ENCODE assay signal across 9 cellular contexts in the genomic region with DNA sequence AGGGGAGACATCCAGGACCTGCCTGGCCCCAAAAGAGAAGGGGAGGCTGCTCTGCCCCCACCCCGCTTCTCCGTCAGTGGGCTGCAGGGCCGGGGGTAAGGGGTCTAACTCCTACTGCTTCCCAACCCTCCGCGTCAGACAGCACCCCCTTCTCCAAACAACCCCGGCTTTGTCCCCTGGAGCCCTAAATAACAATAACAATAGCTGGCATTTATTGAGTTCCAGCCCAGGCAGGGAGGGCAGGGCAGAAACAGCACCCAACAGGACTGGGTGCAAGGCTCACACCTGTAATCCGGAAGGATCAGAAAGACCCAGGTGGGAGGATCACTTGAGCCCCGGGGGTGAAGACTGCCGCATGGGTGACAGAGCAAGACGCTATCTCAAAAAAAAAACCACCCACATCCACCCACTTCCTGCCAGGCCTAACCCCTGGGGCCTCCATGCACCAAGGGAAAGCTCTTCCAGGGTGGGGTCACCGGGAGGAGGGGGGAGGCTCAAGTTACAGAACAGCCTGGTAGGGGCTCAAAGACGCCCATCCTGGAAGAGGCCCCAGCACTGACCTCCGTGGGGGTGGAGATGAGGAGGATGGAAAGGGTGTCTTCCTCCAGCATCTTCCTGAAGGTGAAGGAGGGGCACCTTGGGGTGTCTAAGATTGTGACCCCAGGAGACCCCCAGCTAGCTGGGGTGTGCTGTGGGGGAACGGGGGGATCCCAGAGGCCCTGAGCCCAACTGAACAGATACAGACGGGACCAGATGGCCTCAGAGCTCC. TPM values are rescaled to one million over a fixed set of nuclear protein-coding genes. Genes with fewer than 3 reads are reported as not detected.
DNase-seq lines count a peak whose midpoint lies in the region; ATAC-seq, FAIRE-seq and TF ChIP-seq lines count a peak whose summit lies in the region.
"Had no signal": no experiment of that assay in that cellular context is flagged by ENCODE, and none has a peak within 500 bp of the region (broad histone marks: within the 10 kb centered on the region; RNA-seq: fewer than 3 reads in every experiment).

No MANE protein-coding gene starts in this region.

- H3K9ac ChIP-seq in GM12878 (ENCODE audit: control insufficient read depth, insufficient read depth, low read length) = peak overlapping the region; percentile 16; the same call in 1 of the 2 replicates

- RAD21 ChIA-PET in GM12878 (lab: Charles Lee; ENCODE audit: unreplicated experiment) = interaction anchor here (1.0 to 2.0 kb wide), 6 partner anchors 8 to 89 kb away, joined by 3 to 23 read pairs (median 10); partner anchors contain the start of genes HELZ2 and PTK6

- no TSS peak for BruUV-seq in GM12878 (replicated peaks; lab: Mats Ljungman, UMichigan)

- intact Hi-C loops in GM12878 (cut with micrococcal nuclease; ENCODE audit: unreplicated experiment) = loop anchor here (1.0 kb wide), 1 partner anchor 15 kb away; the partner anchor contains the start of gene PTK6

- H3K27me3 ChIP-seq in GM12878 (replicated peaks in 1 of 2; ENCODE audit: control insufficient read depth in 2 of 2, insufficient read depth in 2 of 2, low read length in 1 of 2) = no peaks in the 10 kb centered on the region; a peak in 1 of 4 replicates
- no peaks in the 10 kb centered on the region for H3K27me3 ChIP-seq in hepatocyte

- H4K20me1 ChIP-seq in GM12878 (ENCODE audit: control insufficient read depth, insufficient read depth) = no peaks in the 10 kb centered on the region; the same call in 1 of the 2 replicates
- H4K20me1 ChIP-seq in hepatocyte (ENCODE audit: insufficient read depth, poor library complexity, severe bottlenecking) = no peaks in the 10 kb centered on the region

- no peak for TF ChIP-seq EP300 in GM12878 (IDR thresholded peaks at IDR 0.05; ENCODE audit: borderline replicate concordance in 1 of 2, control insufficient read depth in 1 of 2, low read depth in 2 of 2, low read length in 2 of 2)

- TF ChIP-seq CTCF in GM12878 (IDR thresholded peaks at IDR 0.05 in 2 of 3, conservative IDR thresholded peaks at IDR 0.05 in 1 of 3; ENCODE audit: control insufficient read depth in 2 of 3, extremely low read depth in 1 of 3, insufficient read depth in 1 of 3, low read depth in 3 of 3, low read length in 3 of 3) (no peak), hepatocyte (IDR thresholded peaks at IDR 0.05; ENCODE audit: poor library complexity) (no peak)

- in situ Hi-C loops in GM12878 (cut with MboI) = no loop called here

- no peaks in the 10 kb centered on the region for H3K9me3 ChIP-seq in GM12878 (replicated peaks; ENCODE audit: control insufficient read depth, insufficient read depth, low read length)
- H3K9me3 ChIP-seq in hepatocyte (ENCODE audit: low read depth) = no peaks in the 10 kb centered on the region

- no peaks in the 10 kb centered on the region for H3K79me2 ChIP-seq in GM12878 (ENCODE audit: control insufficient read depth, insufficient read depth, low read length)
- H3K79me2 ChIP-seq in hepatocyte = no peaks in the 10 kb centered on the region

- peak overlapping the region; percentile 64 for H3K27ac ChIP-seq in GM12878 (ENCODE audit: control insufficient read depth, insufficient read depth)
- no peak overlapping the region for H3K27ac ChIP-seq in hepatocyte

- H3K36me3 ChIP-seq in GM12878 (ENCODE audit: control insufficient read depth in 2 of 2, insufficient read depth in 2 of 2, low read length in 1 of 2) (no peaks in the 10 kb centered on the region), hepatocyte (replicated peaks; ENCODE audit: insufficient read depth, low read depth) (no peaks in the 10 kb centered on the region)

- POLR2A ChIA-PET in GM12878 (lab: Charles Lee) = interaction anchor here (0.6 to 2.2 kb wide), 9 partner anchors 9 to 303 kb away, joined by 3 to 11 read pairs (median 3); partner anchors contain the start of genes HELZ2, PPDPF and PTK6

- peaks cover 22% of the 10 kb centered on the region for H3K4me1 ChIP-seq in GM12878 (ENCODE audit: control insufficient read depth, insufficient read depth, low read length)
- no peaks in the 10 kb centered on the region for H3K4me1 ChIP-seq in hepatocyte (ENCODE audit: insufficient read depth)

- peak; percentile 35 for DNase-seq in stimulated activated CD4-positive, alpha-beta T cell treated with anti-CD3 and anti-CD28 coated beads, Interleukin-15, amount 100 ng/mL, for 24 hours
- no peak for DNase-seq in stimulated activated CD4-positive, alpha-beta T cell treated with anti-CD3 and anti-CD28 coated beads, Interleukin-1b, Interleukin-23, amount 100 ng/mL, for 48 hours
- DNase-seq in NCI-H2171 treated with DMSO at 0.1 percent for 48 hours (lab: John Stamatoyannopoulos, UW) (peak; percentile 67), GM12878 (ENCODE audit: low read depth, low spot score) (peak; percentile 52), hepatocyte (ENCODE audit: low spot score) (no peak), HCEC 1CT (no peak)
- peak; percentile 32 for DNase-seq in stimulated activated naive CD8-positive, alpha-beta T cell treated with anti-CD3 and anti-CD28 coated beads, Interleukin-15, Interleukin-2, amounts not matched to agents 100 U/mL and 50 U/mL, for 24 hours

- TF ChIP-seq RAD21 in GM12878 (IDR thresholded peaks at IDR 0.05; ENCODE audit: insufficient read depth, low read depth, low read length) = no peak

- no peak for TF ChIP-seq POLR2A in GM12878 (IDR thresholded peaks at IDR 0.05; ENCODE audit: low read depth, low read length)

- ATAC-seq in GM12878 (peak; percentile 64), GM21390 (IDR thresholded peaks at IDR 0.05; ENCODE audit: unreplicated experiment) (no peak)
- ATAC-seq in stimulated activated naive CD8-positive, alpha-beta T cell treated with anti-CD3 and anti-CD28 coated beads, Interleukin-15, Interleukin-2, amounts not matched to agents 100 U/mL and 50 U/mL, for 24 hours = no peak

- FAIRE-seq in GM12878 (lab: Jason Lieb, UNC) = peak; percentile 71

- CTCF ChIA-PET in GM12878 (lab: Yijun Ruan, JAX) = interaction anchor here (0.6 to 2.2 kb wide), 6 partner anchors 10 to 243 kb away, joined by 3 to 9 read pairs (median 5); no protein-coding TSS in a partner anchor

- peak overlapping the region; percentile 62 for H2AFZ ChIP-seq in GM12878 (ENCODE audit: control insufficient read depth, low read depth, low read length)
- no peak overlapping the region for H2AFZ ChIP-seq in hepatocyte

- SMC1A ChIA-PET in GM12878 (lab: Charles Lee; ENCODE audit: uncharacterized antibody, unreplicated experiment) = interaction anchor here (0.6 to 3.5 kb wide), 3 partner anchors 15 to 89 kb away, joined by 3 to 16 read pairs (median 4); partner anchors contain the start of gene PTK6

- H3K4me3 ChIP-seq in GM12878 = peak overlapping the region; percentile 24; the same call in 1 of the 2 replicates
- no peak overlapping the region for H3K4me3 ChIP-seq in hepatocyte

- no peaks in the 10 kb centered on the region for H3K9me2 ChIP-seq in hepatocyte (replicated peaks; ENCODE audit: insufficient read depth)

- WGBS in GM12878 (ENCODE audit: insufficient coverage, insufficient replicate concordance, low lambda C conversion rate, missing lambda C conversion rate) = 2% methylated on average over 14 of the region's 15 CpGs
- WGBS in hepatocyte (ENCODE audit: low lambda C conversion rate, missing lambda C conversion rate) = 38% methylated on average over 15 of the region's 15 CpGs

- H3K4me2 ChIP-seq in GM12878 (ENCODE audit: control insufficient read depth, insufficient read depth) = peak overlapping the region; percentile 89
- no peak overlapping the region for H3K4me2 ChIP-seq in hepatocyte

RNA-seq across cellular contexts. Expression of gene FNDC11, which starts 1.3 kb away (rescaled TPM):
- total RNA-seq in GM12878 (2013; cell fraction: nucleolus; rRNA removed) = 0.81 and 1.9 TPM in 2 replicates
- total RNA-seq in GM12878 (2014; rRNA removed) (0.40 and 0.54 TPM in 2 replicates), GM12878 (2014; rRNA removed; fragmentation: Illumina TruSeq; extraction: Trizol) (0.09 TPM in 1 of 2 replicates, not detected in the other), GM12878 (2021) (0.72 and 0.77 TPM in 2 replicates), hepatocyte (0.57 and 0.76 TPM in 2 replicates)
- not detected for polyA plus RNA-seq in GM12878 (2011; ENCODE audit: low read depth)
- polyA plus RNA-seq in GM12878 (2011; rRNA removed) (0.26 and 0.31 TPM in 2 replicates), GM12878 (2014; fragmentation: Illumina TruSeq; extraction: Trizol) (0.09 TPM in 1 of 2 replicates, not detected in the other), GM12878 (2014; fragmentation: Nextera tagmentation; extraction: Ambion mirVana) (not detected), GM12878 (2014; rRNA removed) (0.37 and 1.0 TPM in 2 replicates), GM12878 (2016; fragmentation: Nextera tagmentation; extraction: Ambion mirVana) (under 1 TPM; 0.24 to 0.37 TPM), hepatocyte (0.79 and 2.1 TPM in 2 replicates)
- polyA plus RNA-seq in GM12878 (2011; cell fraction: cytosol; rRNA removed) = 0.93 and 1.2 TPM in 2 replicates
- 5.7 and 6.0 TPM in 2 replicates for polyA plus RNA-seq in GM12878 (2011; cell fraction: nucleus; rRNA removed)
- polyA plus RNA-seq in GM12878 (2012) = 0.24 and 0.52 TPM in 2 replicates
- 0.37 and 0.62 TPM in 2 replicates for polyA minus RNA-seq in GM12878 (2011; rRNA and poly(A)+ RNA removed)
- 0.80 TPM in 1 of 2 replicates, not detected in the other for polyA minus RNA-seq in GM12878 (2011; cell fraction: cytosol; rRNA and poly(A)+ RNA removed)
- polyA minus RNA-seq in GM12878 (2011; cell fraction: nucleus; rRNA and poly(A)+ RNA removed) = 1.2 and 1.5 TPM in 2 replicates

RNA-seq across cellular contexts. Expression of gene SRMS, which starts 5.1 kb away (rescaled TPM):
- total RNA-seq in GM12878 (2013; cell fraction: nucleolus; rRNA removed) = not detected in 2 replicates
- not detected in 2 replicates for total RNA-seq in GM12878 (2014; rRNA removed)
- total RNA-seq in GM12878 (2014; rRNA removed; fragmentation: Illumina TruSeq; extraction: Trizol) = not detected in 2 replicates
- total RNA-seq in GM12878 (2021) = not detected in 2 replicates
- polyA plus RNA-seq in GM12878 (2011; ENCODE audit: low read depth) = not detected
- polyA plus RNA-seq in GM12878 (2011; rRNA removed) = 0.07 TPM in 1 of 2 replicates, not detected in the other
- polyA plus RNA-seq in GM12878 (2011; cell fraction: cytosol; rRNA removed) = 0.07 and 0.15 TPM in 2 replicates
- 0.31 and 0.34 TPM in 2 replicates for polyA plus RNA-seq in GM12878 (2011; cell fraction: nucleus; rRNA removed)
- not detected in 2 replicates for polyA plus RNA-seq in GM12878 (2012)
- not detected in 2 replicates for polyA plus RNA-seq in GM12878 (2014; fragmentation: Illumina TruSeq; extraction: Trizol)
- polyA plus RNA-seq in GM12878 (2014; fragmentation: Nextera tagmentation; extraction: Ambion mirVana) = not detected
- 0.14 TPM in 1 of 2 replicates, not detected in the other for polyA plus RNA-seq in GM12878 (2014; rRNA removed)
- polyA plus RNA-seq in GM12878 (2016; fragmentation: Nextera tagmentation; extraction: Ambion mirVana) = not detected
- polyA minus RNA-seq in GM12878 (2011; rRNA and poly(A)+ RNA removed) = not detected in 2 replicates
- not detected in 2 replicates for polyA minus RNA-seq in GM12878 (2011; cell fraction: cytosol; rRNA and poly(A)+ RNA removed)
- not detected in 2 replicates for polyA minus RNA-seq in GM12878 (2011; cell fraction: nucleus; rRNA and poly(A)+ RNA removed)
- not detected in 2 replicates for total RNA-seq in hepatocyte
- polyA plus RNA-seq in hepatocyte = not detected in 2 replicates
- polyA plus RNA-seq: neural cell had no signal

RNA-seq across cellular contexts. Expression of gene PTK6, which starts 15.5 kb away (rescaled TPM):
- 0.23 and 0.39 TPM in 2 replicates for total RNA-seq in GM12878 (2013; cell fraction: nucleolus; rRNA removed)
- total RNA-seq in GM12878 (2014; rRNA removed) (not detected in 2 replicates), GM12878 (2014; rRNA removed; fragmentation: Illumina TruSeq; extraction: Trizol) (0.09 TPM in 1 of 2 replicates, not detected in the other), GM12878 (2021) (0.21 and 0.24 TPM in 2 replicates), hepatocyte (0.52 and 1.1 TPM in 2 replicates)
- 0.22 TPM for polyA plus RNA-seq in GM12878 (2011; ENCODE audit: low read depth)
- polyA plus RNA-seq in GM12878 (2011; rRNA removed) (0.20 and 0.32 TPM in 2 replicates), GM12878 (2014; fragmentation: Illumina TruSeq; extraction: Trizol) (0.04 TPM in 1 of 2 replicates, not detected in the other), GM12878 (2014; fragmentation: Nextera tagmentation; extraction: Ambion mirVana) (under 1 TPM in 1 of 2 experiments, not detected in 1; 0.02 TPM), GM12878 (2014; rRNA removed) (0.14 and 0.28 TPM in 2 replicates), GM12878 (2016; fragmentation: Nextera tagmentation; extraction: Ambion mirVana) (under 1 TPM in 1 of 2 experiments, not detected in 1; 0.08 TPM), hepatocyte (0.06 and 0.27 TPM in 2 replicates)
- polyA plus RNA-seq in GM12878 (2011; cell fraction: cytosol; rRNA removed) = 0.34 and 0.37 TPM in 2 replicates
- polyA plus RNA-seq in GM12878 (2011; cell fraction: nucleus; rRNA removed) = 0.86 and 1.2 TPM in 2 replicates
- 0.32 and 0.45 TPM in 2 replicates for polyA plus RNA-seq in GM12878 (2012)
- 0.22 and 0.36 TPM in 2 replicates for polyA minus RNA-seq in GM12878 (2011; rRNA and poly(A)+ RNA removed)
- polyA minus RNA-seq in GM12878 (2011; cell fraction: cytosol; rRNA and poly(A)+ RNA removed) = 0.52 TPM in 1 of 2 replicates, not detected in the other
- 0.19 and 0.24 TPM in 2 replicates for polyA minus RNA-seq in GM12878 (2011; cell fraction: nucleus; rRNA and poly(A)+ RNA removed)
- polyA plus RNA-seq: neural cell had no signal

RNA-seq across cellular contexts. Expression of gene HELZ2, which starts 21.4 kb away (rescaled TPM):
- 68.5 and 92.6 TPM in 2 replicates for total RNA-seq in GM12878 (2013; cell fraction: nucleolus; rRNA removed)
- total RNA-seq in GM12878 (2014; rRNA removed) (19.9 and 22.1 TPM in 2 replicates), GM12878 (2014; rRNA removed; fragmentation: Illumina TruSeq; extraction: Trizol) (6.7 and 7.1 TPM in 2 replicates), GM12878 (2021) (33.3 and 36.9 TPM in 2 replicates), hepatocyte (14.8 and 17.0 TPM in 2 replicates)
- 5.4 TPM for polyA plus RNA-seq in GM12878 (2011; ENCODE audit: low read depth)
- polyA plus RNA-seq in GM12878 (2011; rRNA removed) (8.3 and 17.2 TPM in 2 replicates), GM12878 (2014; fragmentation: Illumina TruSeq; extraction: Trizol) (0.73 and 5.7 TPM in 2 replicates), GM12878 (2014; fragmentation: Nextera tagmentation; extraction: Ambion mirVana) (under 1 TPM; 0.05 to 0.08 TPM), GM12878 (2014; rRNA removed) (21.1 and 23.0 TPM in 2 replicates), GM12878 (2016; fragmentation: Nextera tagmentation; extraction: Ambion mirVana) (1 to 10 TPM; 1.8 to 1.9 TPM), hepatocyte (4.6 and 5.8 TPM in 2 replicates)
- polyA plus RNA-seq in GM12878 (2011; cell fraction: cytosol; rRNA removed) = 15.6 and 31.4 TPM in 2 replicates
- 82.5 and 82.6 TPM in 2 replicates for polyA plus RNA-seq in GM12878 (2011; cell fraction: nucleus; rRNA removed)
- 12.4 and 21.7 TPM in 2 replicates for polyA plus RNA-seq in GM12878 (2012)
- polyA minus RNA-seq in GM12878 (2011; rRNA and poly(A)+ RNA removed) = 36.1 and 73.4 TPM in 2 replicates
- polyA minus RNA-seq in GM12878 (2011; cell fraction: cytosol; rRNA and poly(A)+ RNA removed) = 43.2 and 44.7 TPM in 2 replicates
- 64.3 and 105 TPM in 2 replicates for polyA minus RNA-seq in GM12878 (2011; cell fraction: nucleus; rRNA and poly(A)+ RNA removed)

RNA-seq across cellular contexts. Expression of gene PPDPF, which starts 32.1 kb away (rescaled TPM):
- 19.4 and 22.6 TPM in 2 replicates for total RNA-seq in GM12878 (2013; cell fraction: nucleolus; rRNA removed)
- total RNA-seq in GM12878 (2014; rRNA removed) (36.8 and 47.6 TPM in 2 replicates), GM12878 (2014; rRNA removed; fragmentation: Illumina TruSeq; extraction: Trizol) (3.2 and 5.1 TPM in 2 replicates), GM12878 (2021) (154 TPM in 2 replicates), hepatocyte (47.6 and 55.1 TPM in 2 replicates)
- 9.0 TPM for polyA plus RNA-seq in GM12878 (2011; ENCODE audit: low read depth)
- polyA plus RNA-seq in GM12878 (2011; rRNA removed) (0.72 and 1.5 TPM in 2 replicates), GM12878 (2014; fragmentation: Illumina TruSeq; extraction: Trizol) (5.2 TPM in 1 of 2 replicates, not detected in the other), GM12878 (2014; fragmentation: Nextera tagmentation; extraction: Ambion mirVana) (1 to 10 TPM in 1 of 2 experiments, under 1 TPM in 1; 0.32 to 2.8 TPM), GM12878 (2014; rRNA removed) (77.6 and 87.7 TPM in 2 replicates), GM12878 (2016; fragmentation: Nextera tagmentation; extraction: Ambion mirVana) (10 to 100 TPM; 40.3 to 42.9 TPM), hepatocyte (330 and 333 TPM in 2 replicates)
- polyA plus RNA-seq in GM12878 (2011; cell fraction: cytosol; rRNA removed) = 6.2 and 8.5 TPM in 2 replicates
- polyA plus RNA-seq in GM12878 (2011; cell fraction: nucleus; rRNA removed) = 12.2 and 16.6 TPM in 2 replicates
- polyA plus RNA-seq in GM12878 (2012) = 103 and 151 TPM in 2 replicates
- polyA minus RNA-seq in GM12878 (2011; rRNA and poly(A)+ RNA removed) = 0.95 and 4.6 TPM in 2 replicates
- polyA minus RNA-seq in GM12878 (2011; cell fraction: cytosol; rRNA and poly(A)+ RNA removed) = 33.7 and 62.3 TPM in 2 replicates
- 11.4 and 14.4 TPM in 2 replicates for polyA minus RNA-seq in GM12878 (2011; cell fraction: nucleus; rRNA and poly(A)+ RNA removed)

Comparison
In these comparisons a context has a peak if more than half of its experiments do, and no peak if none do; other contexts are left out.
1. DNase-seq: peak in stimulated activated CD4-positive, alpha-beta T cell treated with anti-CD3 and anti-CD28 coated beads, Interleukin-15, amount 100 ng/mL, for 24 hours (single experiment), NCI-H2171 treated with DMSO at 0.1 percent for 48 hours (single experiment), GM12878 (single experiment) and stimulated activated naive CD8-positive, alpha-beta T cell treated with anti-CD3 and anti-CD28 coated beads, Interleukin-15, Interleukin-2, amounts not matched to agents 100 U/mL and 50 U/mL, for 24 hours (single experiment); none in stimulated activated CD4-positive, alpha-beta T cell treated with anti-CD3 and anti-CD28 coated beads, Interleukin-1b, Interleukin-23, amount 100 ng/mL, for 48 hours (single experiment), hepatocyte (single experiment) and HCEC 1CT (single experiment).